In the genomic region with DNA sequence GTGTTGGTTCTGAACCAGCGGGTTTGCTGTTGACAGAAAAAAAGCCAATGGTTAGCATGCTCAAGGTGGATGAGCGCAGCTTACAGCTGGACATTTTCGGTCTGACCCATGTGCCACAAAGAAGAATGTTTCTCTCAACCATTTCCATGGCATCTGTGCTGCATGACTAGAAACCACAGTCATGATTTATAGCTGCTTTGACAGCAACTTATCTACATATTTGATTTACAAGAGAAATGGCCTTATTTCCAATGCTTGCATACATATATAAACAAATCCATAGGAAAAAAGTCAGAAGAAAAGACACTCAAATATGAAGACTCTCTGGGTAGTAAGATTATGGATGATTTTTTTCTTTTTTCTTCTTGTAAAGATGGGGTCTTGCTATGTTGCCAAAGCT, we compare ENCODE assay signal across 21 cellular contexts.
A peak's percentile ranks its signal among the peaks of the same experiment; 100 is the strongest.
DNase-seq lines count a peak whose midpoint lies in the region; TF ChIP-seq lines count a peak whose summit lies in the region.
"Had no signal": no experiment of that assay in that cellular context is flagged by ENCODE, and none has a peak within 500 bp of the region (broad histone marks: within the 10 kb centered on the region; RNA-seq: fewer than 3 reads in every experiment).

No MANE protein-coding gene starts in this region.

- H3K4me1 Mint-ChIP-seq in nephron progenitor cell: no peaks in the 10 kb centered on the region
- H3K4me1 Mint-ChIP-seq in activated naive CD4-positive, alpha-beta T cell treated with anti-CD3 and anti-CD28 coated beads, Interleukin-2, amount 10 ng/mL, durations not matched to agents 7 days and 5 days: no peaks in the 10 kb centered on the region
- H3K4me1 Mint-ChIP-seq: B cell; CD8-positive, alpha-beta memory T cell had no signal

- DNase-seq in EH (ENCODE audit: low read depth): peak; percentile 27
- DNase-seq in dorsolateral prefrontal cortex: no peak
- no peak for DNase-seq in nephron progenitor cell
- no peak for DNase-seq in activated naive CD4-positive, alpha-beta T cell treated with anti-CD3 and anti-CD28 coated beads, Interleukin-2, amount 10 ng/mL, durations not matched to agents 7 days and 5 days
- DNase-seq in DMS 273 treated with DMSO at 0.1 percent for 48 hours (lab: John Stamatoyannopoulos, UW): no peak
- DNase-seq: Calu3; CD4-positive, CD25-positive, alpha-beta regulatory T cell; CD8-positive, alpha-beta memory T cell; DMS153; DND-41; EL; GDM1; GM23248; H7; HCEC 1CT had no signal

- CTCF ChIA-PET in activated naive CD4-positive, alpha-beta T cell treated with anti-CD3 and anti-CD28 coated beads, Interleukin-2, amount 10 ng/mL, durations not matched to agents 7 days and 5 days (lab: Charles Lee): no interaction called here

- peaks cover 6% of the 10 kb centered on the region for H3K9me3 Mint-ChIP-seq in nephron progenitor cell
- no peaks in the 10 kb centered on the region for H3K9me3 Mint-ChIP-seq in activated naive CD4-positive, alpha-beta T cell treated with anti-CD3 and anti-CD28 coated beads, Interleukin-2, amount 10 ng/mL, durations not matched to agents 7 days and 5 days

- no peak overlapping the region for H3K27ac Mint-ChIP-seq in nephron progenitor cell
- no peak overlapping the region for H3K27ac Mint-ChIP-seq in activated naive CD4-positive, alpha-beta T cell treated with anti-CD3 and anti-CD28 coated beads, Interleukin-2, amount 10 ng/mL, durations not matched to agents 7 days and 5 days
- H3K27ac Mint-ChIP-seq: B cell; CD4-positive, CD25-positive, alpha-beta regulatory T cell had no signal

- H3K4me3 Mint-ChIP-seq in nephron progenitor cell: no peak overlapping the region
- H3K4me3 Mint-ChIP-seq in activated naive CD4-positive, alpha-beta T cell treated with anti-CD3 and anti-CD28 coated beads, Interleukin-2, amount 10 ng/mL, durations not matched to agents 7 days and 5 days: no peak overlapping the region
- H3K4me3 Mint-ChIP-seq: B cell; CD4-positive, CD25-positive, alpha-beta regulatory T cell; CD8-positive, alpha-beta memory T cell had no signal

- no peak for TF ChIP-seq CTCF in dorsolateral prefrontal cortex (IDR thresholded peaks at IDR 0.05 in 54 of 56, conservative IDR thresholded peaks at IDR 0.05 in 2 of 56; ENCODE audit: low read depth in 1 of 56, partially characterized antibody in 56 of 56)
- TF ChIP-seq CTCF in nephron progenitor cell (IDR thresholded peaks at IDR 0.05): no peak

- H3K4me3 ChIP-seq in dorsolateral prefrontal cortex: no peak overlapping the region
- H3K4me3 ChIP-seq: BLaER1, GM12878, GM23248 had no signal

- no peaks in the 10 kb centered on the region for H3K27me3 ChIP-seq in dorsolateral prefrontal cortex
- H3K27me3 ChIP-seq: BLaER1 had no signal

- intact Hi-C loops in dorsolateral prefrontal cortex (cut with DNase I): no loop called here

- H3K36me3 Mint-ChIP-seq in nephron progenitor cell (ENCODE audit: low read depth): peaks cover 60% of the 10 kb centered on the region
- H3K36me3 Mint-ChIP-seq in activated naive CD4-positive, alpha-beta T cell treated with anti-CD3 and anti-CD28 coated beads, Interleukin-2, amount 10 ng/mL, durations not matched to agents 7 days and 5 days: peaks cover 39% of the 10 kb centered on the region

- no peaks in the 10 kb centered on the region for H3K27me3 Mint-ChIP-seq in nephron progenitor cell (ENCODE audit: low read depth, poor library complexity)
- H3K27me3 Mint-ChIP-seq in activated naive CD4-positive, alpha-beta T cell treated with anti-CD3 and anti-CD28 coated beads, Interleukin-2, amount 10 ng/mL, durations not matched to agents 7 days and 5 days: no peaks in the 10 kb centered on the region
- H3K27me3 Mint-ChIP-seq: B cell; CD4-positive, CD25-positive, alpha-beta regulatory T cell; CD8-positive, alpha-beta memory T cell had no signal

- peak overlapping the region; percentile 22 for H3K27ac ChIP-seq in angular gyrus (ENCODE audit: low read depth, low read length)
- peak overlapping the region in 34 of 59 donors; percentile 5 to 77 (median 44) for H3K27ac ChIP-seq in dorsolateral prefrontal cortex
- H3K27ac ChIP-seq: 22Rv1, BLaER1, C4-2B, GM23248 had no signal
